In the genomic region with DNA sequence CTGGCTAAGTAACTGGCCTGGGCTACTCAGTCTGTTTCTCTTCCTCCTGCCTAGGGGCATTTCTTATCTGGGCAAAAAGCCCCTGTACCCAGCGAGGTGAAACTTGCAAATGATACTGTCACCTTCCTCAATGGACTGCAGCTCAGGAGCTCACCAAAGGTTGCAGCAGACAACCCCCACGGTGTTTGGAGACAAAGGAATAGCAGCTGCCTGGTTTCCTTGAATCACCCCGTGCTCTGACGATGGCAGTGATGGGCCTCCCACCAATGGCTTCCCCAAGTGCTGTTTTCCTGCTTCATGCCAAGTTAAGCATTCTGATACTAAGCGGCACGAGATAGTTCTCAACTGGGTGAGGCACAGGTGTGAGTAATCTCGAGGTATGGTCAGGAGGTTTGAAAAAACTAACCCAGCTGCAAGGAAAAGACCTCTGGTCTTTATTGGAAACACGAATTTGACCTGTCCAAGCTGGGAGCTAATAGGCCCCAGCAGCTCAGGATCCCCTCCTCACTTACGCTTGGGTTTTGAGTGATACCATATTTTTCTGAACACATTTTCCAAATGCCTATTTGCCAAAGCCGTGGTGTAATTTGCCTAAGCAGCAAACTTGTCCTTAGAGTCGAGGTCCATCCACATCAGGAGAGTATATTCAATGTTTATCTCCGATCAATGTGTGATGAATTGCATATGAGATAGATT, we compare ENCODE assay signal across 8 cellular contexts.
DNase-seq lines count a peak whose midpoint lies in the region; ATAC-seq and TF ChIP-seq lines count a peak whose summit lies in the region.

No MANE protein-coding gene starts in this region.

- H3K4me3 ChIP-seq in HL-60 (replicated peaks; ENCODE audit: insufficient read depth, low read length): no peak overlapping the region
- H3K4me3 ChIP-seq in dorsolateral prefrontal cortex: peak overlapping the region in 1 of 59 donors; percentile 7
- H3K4me3 ChIP-seq in skeletal muscle satellite cell (ENCODE audit: low read length): no peak overlapping the region

- no peaks in the 10 kb centered on the region for H3K27me3 Mint-ChIP-seq in activated T-helper 1 cell treated with anti-CD3 and anti-CD28 coated beads, Interleukin-12 subunit alpha, Interleukin-12 subunit beta, Interleukin-2, Interleukin-4 antibody, amounts not matched to agents 30 ng/mL and 10 ng/mL and 1 ng/mL, durations not matched to agents 14 hours and 24 hours and 36 hours (ENCODE audit: insufficient read depth)

- no peak overlapping the region for H3K4me2 ChIP-seq in skeletal muscle satellite cell (ENCODE audit: low read length)

- H3K4me3 Mint-ChIP-seq in activated T-helper 1 cell treated with anti-CD3 and anti-CD28 coated beads, Interleukin-12 subunit alpha, Interleukin-12 subunit beta, Interleukin-2, Interleukin-4 antibody, amounts not matched to agents 30 ng/mL and 10 ng/mL and 1 ng/mL, durations not matched to agents 14 hours and 24 hours and 36 hours: no peak overlapping the region

- TF ChIP-seq CTCF in HL-60 (IDR thresholded peaks at IDR 0.05; ENCODE audit: insufficient read depth, low read length): no peak
- no peak for TF ChIP-seq CTCF in dorsolateral prefrontal cortex (IDR thresholded peaks at IDR 0.05 in 54 of 56, conservative IDR thresholded peaks at IDR 0.05 in 2 of 56; ENCODE audit: low read depth in 1 of 56, partially characterized antibody in 56 of 56)

- no peak overlapping the region for H3K27ac Mint-ChIP-seq in activated T-helper 1 cell treated with anti-CD3 and anti-CD28 coated beads, Interleukin-12 subunit alpha, Interleukin-12 subunit beta, Interleukin-2, Interleukin-4 antibody, amounts not matched to agents 30 ng/mL and 10 ng/mL and 1 ng/mL, durations not matched to agents 14 hours and 24 hours and 36 hours

- intact Hi-C loops in dorsolateral prefrontal cortex (cut with DNase I): loop anchor here (2.0 to 10.0 kb wide), 4 partner anchors 83 to 365 kb away; no protein-coding TSS in a partner anchor
- intact Hi-C loops in activated T-helper 1 cell treated with anti-CD3 and anti-CD28 coated beads, Interleukin-12 subunit alpha, Interleukin-12 subunit beta, Interleukin-2, Interleukin-4 antibody, amounts not matched to agents 30 ng/mL and 10 ng/mL and 1 ng/mL, durations not matched to agents 14 hours and 24 hours and 36 hours (cut with micrococcal nuclease): loop anchor here (2.0 to 5.0 kb wide), 3 partner anchors 121 to 785 kb away; no protein-coding TSS in a partner anchor

- peak overlapping the region; percentile 84 for H3K9ac ChIP-seq in skeletal muscle satellite cell (ENCODE audit: low read depth, low read length)

- H3K27me3 ChIP-seq in HL-60 (ENCODE audit: insufficient read depth, poor library complexity, severe bottlenecking) (no peaks in the 10 kb centered on the region), dorsolateral prefrontal cortex (no peaks in the 10 kb centered on the region), skeletal muscle satellite cell (ENCODE audit: control insufficient read depth, insufficient read depth, low read length) (no peaks in the 10 kb centered on the region)

- ATAC-seq in GM19025 (IDR thresholded peaks at IDR 0.05; ENCODE audit: low read depth, unreplicated experiment) (peak; percentile 34), GM21367 (IDR thresholded peaks at IDR 0.05; ENCODE audit: unreplicated experiment) (no peak)

- DNase-seq in HL-60 (ENCODE audit: low read depth in 1 of 2, low spot score in 1 of 2) (no peak), dorsolateral prefrontal cortex (no peak), NCI-H2029 treated with DMSO at 0.1 percent for 48 hours (lab: John Stamatoyannopoulos, UW) (no peak), NCI-H524 treated with DMSO at 0.1 percent for 48 hours (lab: John Stamatoyannopoulos, UW) (no peak)
- DNase-seq in activated T-helper 1 cell treated with anti-CD3 and anti-CD28 coated beads, Interleukin-12 subunit alpha, Interleukin-12 subunit beta, Interleukin-2, Interleukin-4 antibody, amounts not matched to agents 30 ng/mL and 10 ng/mL and 1 ng/mL, durations not matched to agents 14 hours and 24 hours and 36 hours (ENCODE audit: low spot score): no peak

- peaks cover 33% of the 10 kb centered on the region for H3K4me1 ChIP-seq in skeletal muscle satellite cell (ENCODE audit: control insufficient read depth, insufficient read depth, low read length)

- H3K4me1 Mint-ChIP-seq in activated T-helper 1 cell treated with anti-CD3 and anti-CD28 coated beads, Interleukin-12 subunit alpha, Interleukin-12 subunit beta, Interleukin-2, Interleukin-4 antibody, amounts not matched to agents 30 ng/mL and 10 ng/mL and 1 ng/mL, durations not matched to agents 14 hours and 24 hours and 36 hours (ENCODE audit: low read depth): peaks cover 54% of the 10 kb centered on the region

- H3K36me3 Mint-ChIP-seq in activated T-helper 1 cell treated with anti-CD3 and anti-CD28 coated beads, Interleukin-12 subunit alpha, Interleukin-12 subunit beta, Interleukin-2, Interleukin-4 antibody, amounts not matched to agents 30 ng/mL and 10 ng/mL and 1 ng/mL, durations not matched to agents 14 hours and 24 hours and 36 hours (ENCODE audit: low read depth): no peaks in the 10 kb centered on the region

- H3K27ac ChIP-seq in HL-60 (replicated peaks) (peak overlapping the region; percentile 70; the same call in 1 of the 2 replicates), dorsolateral prefrontal cortex (peak overlapping the region in 49 of 59 donors; percentile 4 to 86 (median 69))

- no peaks in the 10 kb centered on the region for H3K36me3 ChIP-seq in skeletal muscle satellite cell (ENCODE audit: insufficient read depth, low read length)

- no peaks in the 10 kb centered on the region for H3K9me3 Mint-ChIP-seq in activated T-helper 1 cell treated with anti-CD3 and anti-CD28 coated beads, Interleukin-12 subunit alpha, Interleukin-12 subunit beta, Interleukin-2, Interleukin-4 antibody, amounts not matched to agents 30 ng/mL and 10 ng/mL and 1 ng/mL, durations not matched to agents 14 hours and 24 hours and 36 hours

- H3K9me3 ChIP-seq in skeletal muscle satellite cell (replicated peaks; ENCODE audit: low read length): no peaks in the 10 kb centered on the region
